27 cellular contexts compared by ENCODE assay signal in the genomic region with DNA sequence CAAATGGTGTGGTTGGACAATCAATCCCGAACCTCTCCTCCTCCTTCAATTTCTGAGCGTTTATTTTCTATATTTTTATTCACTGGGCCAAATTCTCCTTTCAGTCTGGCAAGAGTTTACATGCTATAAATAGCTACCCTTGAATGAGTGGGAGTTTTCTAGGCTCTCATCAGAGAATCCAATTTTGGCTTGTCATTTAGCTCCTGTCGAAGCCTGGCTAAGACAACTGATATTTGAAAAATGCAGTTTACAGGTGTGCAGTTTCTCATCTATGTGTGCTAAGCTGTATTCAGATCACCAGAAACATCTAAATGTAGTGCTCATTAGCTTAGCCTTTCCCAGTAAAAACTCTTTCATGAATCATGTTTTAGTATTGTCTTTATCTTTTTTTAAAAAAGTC.
"Had no signal": no experiment of that assay in that cellular context is flagged by ENCODE, and none has a peak within 500 bp of the region (broad histone marks: within the 10 kb centered on the region; RNA-seq: fewer than 3 reads in every experiment).

No MANE protein-coding gene starts in this region.

- H3K27ac Mint-ChIP-seq: naive B cell; naive thymus-derived CD8-positive, alpha-beta T cell; natural killer cell treated with Interleukin-12 subunit alpha and Interleukin-12 subunit beta and Interleukin-15 and Interleukin-18, amount 100 ng/mL, for 72 hours; nephron progenitor cell; stimulated activated effector memory CD8-positive, alpha-beta T cell treated with anti-CD3 and anti-CD28 coated beads, Interleukin-12 subunit alpha, Interleukin-12 subunit beta, amount 100 ng/mL, for 72 hours; stimulated activated naive B cell treated with anti-CD40 and anti-IgM and Interleukin-4, amounts not matched to agents 10 μg/mL and 1 μg/mL and 100 μg/mL, for 72 hours; stimulated activated naive CD8-positive, alpha-beta T cell treated with anti-CD3 and anti-CD28 coated beads, Interleukin-15, Interleukin-2, amounts not matched to agents 100 ng/mL and 50 ng/mL, for 24 hours; type B pancreatic cell had no signal

- ATAC-seq: naive thymus-derived CD8-positive, alpha-beta T cell; natural killer cell treated with Interleukin-12 subunit alpha and Interleukin-12 subunit beta and Interleukin-15 and Interleukin-18, amount 100 ng/mL, for 72 hours; right cardiac atrium; right lobe of liver; stimulated activated effector memory CD8-positive, alpha-beta T cell treated with anti-CD3 and anti-CD28 coated beads, Interleukin-12 subunit alpha, Interleukin-12 subunit beta, amount 100 ng/mL, for 72 hours; stimulated activated naive B cell treated with anti-CD40 and anti-IgM and Interleukin-4, amounts not matched to agents 10 μg/mL and 1 μg/mL and 100 μg/mL, for 72 hours; upper lobe of right lung had no signal

- H3K36me3 Mint-ChIP-seq: naive B cell; naive thymus-derived CD8-positive, alpha-beta T cell; natural killer cell treated with Interleukin-12 subunit alpha and Interleukin-12 subunit beta and Interleukin-15 and Interleukin-18, amount 100 ng/mL, for 72 hours; stimulated activated effector memory CD8-positive, alpha-beta T cell treated with anti-CD3 and anti-CD28 coated beads, Interleukin-12 subunit alpha, Interleukin-12 subunit beta, amount 100 ng/mL, for 72 hours; stimulated activated naive B cell treated with anti-CD40 and anti-IgM and Interleukin-4, amounts not matched to agents 10 μg/mL and 1 μg/mL and 100 μg/mL, for 72 hours; type B pancreatic cell had no signal

- H3K36me3 ChIP-seq: ovary, prostate gland, right lobe of liver, sigmoid colon, stomach, thoracic aorta, tibial artery, transverse colon, upper lobe of right lung, uterus had no signal

- H3K4me3 Mint-ChIP-seq: naive B cell; naive thymus-derived CD8-positive, alpha-beta T cell; natural killer cell treated with Interleukin-12 subunit alpha and Interleukin-12 subunit beta and Interleukin-15 and Interleukin-18, amount 100 ng/mL, for 72 hours; nephron progenitor cell; neural crest cell; stimulated activated effector memory CD8-positive, alpha-beta T cell treated with anti-CD3 and anti-CD28 coated beads, Interleukin-12 subunit alpha, Interleukin-12 subunit beta, amount 100 ng/mL, for 72 hours; stimulated activated naive B cell treated with anti-CD40 and anti-IgM and Interleukin-4, amounts not matched to agents 10 μg/mL and 1 μg/mL and 100 μg/mL, for 72 hours; stimulated activated naive CD8-positive, alpha-beta T cell treated with anti-CD3 and anti-CD28 coated beads, Interleukin-15, Interleukin-2, amounts not matched to agents 100 ng/mL and 50 ng/mL, for 24 hours; type B pancreatic cell had no signal

- H3K4me1 ChIP-seq: prostate gland, right lobe of liver, sigmoid colon, stomach, tibial artery, transverse colon, upper lobe of right lung, uterus had no signal

- H3K9me3 ChIP-seq: ovary, prostate gland, right lobe of liver, sigmoid colon, stomach, thoracic aorta, tibial artery, transverse colon, upper lobe of right lung, uterus had no signal

- H3K9me3 Mint-ChIP-seq: stimulated activated naive CD8-positive, alpha-beta T cell treated with anti-CD3 and anti-CD28 coated beads, Interleukin-15, Interleukin-2, amounts not matched to agents 100 ng/mL and 50 ng/mL, for 24 hours had no signal

- H3K27ac ChIP-seq: ovary, prostate gland, right lobe of liver, sigmoid colon, stomach, thoracic aorta, tibial artery, transverse colon, upper lobe of right lung, uterus had no signal

- H3K4me3 ChIP-seq: ovary, prostate gland, right lobe of liver, sigmoid colon, stomach, thoracic aorta, tibial artery, transverse colon, upper lobe of right lung, uterus had no signal

- H3K27me3 Mint-ChIP-seq: stimulated activated naive B cell treated with anti-CD40 and anti-IgM and Interleukin-4, amounts not matched to agents 10 μg/mL and 1 μg/mL and 100 μg/mL, for 72 hours; stimulated activated naive CD8-positive, alpha-beta T cell treated with anti-CD3 and anti-CD28 coated beads, Interleukin-15, Interleukin-2, amounts not matched to agents 100 ng/mL and 50 ng/mL, for 24 hours had no signal

- DNase-seq: naive B cell; naive thymus-derived CD8-positive, alpha-beta T cell; nephron progenitor cell; occipital lobe; ovary; right cardiac atrium; right lobe of liver; sigmoid colon; small intestine; stimulated activated CD4-positive, alpha-beta T cell treated with anti-CD3 and anti-CD28 coated beads, Interleukin-15, amount 100 ng/mL, for 24 hours; stimulated activated CD4-positive, alpha-beta T cell treated with anti-CD3 and anti-CD28 coated beads, Interleukin-2, amount 100 ng/mL, for 24 hours; stimulated activated CD4-positive, alpha-beta T cell treated with anti-CD3 and anti-CD28 coated beads, Interleukin-2, amount 100 ng/mL, for 48 hours; stimulated activated CD4-positive, alpha-beta T cell treated with anti-CD3 and anti-CD28 coated beads, Interleukin-4, amount 100 ng/mL, for 24 hours; stimulated activated naive B cell treated with anti-CD40 and anti-IgM and Interleukin-4, amounts not matched to agents 10 μg/mL and 1 μg/mL and 100 μg/mL, for 72 hours; stimulated activated naive CD4-positive, alpha-beta T cell treated with Interleukin-2 at 50 U/mL for 16 hours; stomach; tibial artery; transverse colon; upper lobe of right lung; uterus had no signal

- H3K27me3 ChIP-seq: ovary, right lobe of liver, sigmoid colon, stomach, tibial artery, transverse colon, upper lobe of right lung, uterus had no signal

- H3K4me1 Mint-ChIP-seq: naive B cell; naive thymus-derived CD8-positive, alpha-beta T cell; nephron progenitor cell; stimulated activated effector memory CD8-positive, alpha-beta T cell treated with anti-CD3 and anti-CD28 coated beads, Interleukin-12 subunit alpha, Interleukin-12 subunit beta, amount 100 ng/mL, for 72 hours; stimulated activated naive B cell treated with anti-CD40 and anti-IgM and Interleukin-4, amounts not matched to agents 10 μg/mL and 1 μg/mL and 100 μg/mL, for 72 hours had no signal
